In genomic region chr11:65521777-65522521, GRCh38 we compare ENCODE assay signal across 7 cellular contexts. TPM values are rescaled to one million over a fixed set of nuclear protein-coding genes. Genes with fewer than 3 reads are reported as not detected.
DNase-seq lines count a peak whose midpoint lies in the region; ATAC-seq, FAIRE-seq and TF ChIP-seq lines count a peak whose summit lies in the region.
"Not testable (repeated sequence)": the region's sequence is repeated elsewhere in the genome, so short reads cannot be mapped to it uniquely, and the experiment has no call there.

No MANE protein-coding gene starts in this region.

- H3K27ac Mint-ChIP-seq in T-cell (peak overlapping the region; percentile 86 to 93), astrocyte (ENCODE audit: unreplicated experiment) (peak overlapping the region; percentile 58), mesothelial cell of epicardium (peak overlapping the region; percentile 80)

- peaks cover 15% of the 10 kb centered on the region for H4K20me1 ChIP-seq in astrocyte (ENCODE audit: insufficient read depth, low read length)

- H3K36me3 Mint-ChIP-seq in T-cell; activated T-cell treated with anti-CD3 and anti-CD28 coated beads, Interleukin-2, amount 50 U/mL, for 4 hours (ENCODE audit: insufficient read depth); astrocyte (ENCODE audit: low read depth, unreplicated experiment); mesothelial cell of epicardium: not testable (repeated sequence)

- WGBS in spleen, 5 donors: 82 to 86% (median 84%) methylated on average over 20 of the region's 20 CpGs

- DNase-seq in Caki2 (ENCODE audit: low read depth) (peak; percentile 82), T-cell (peak in 8 of 34 experiments; percentile 34 to 65 (median 46)), Right ventricle myocardium superior (peak; percentile 30), spleen (peak; percentile 35)
- DNase-seq in activated T-cell treated with anti-CD3 and anti-CD28 coated beads, Interleukin-2, amount 50 U/mL, for 4 hours; astrocyte (ENCODE audit: low read depth); mesothelial cell of epicardium (ENCODE audit: low spot score in 2 of 2, unreplicated experiment in 2 of 2): not testable (repeated sequence)

- ATAC-seq in T-cell (replicated peaks in 1 of 4); activated T-cell treated with anti-CD3 and anti-CD28 coated beads, Interleukin-2, amount 50 U/mL, for 4 hours; Right ventricle myocardium superior (ENCODE audit: poor library complexity): not testable (repeated sequence)

- H3K9me3 ChIP-seq in astrocyte (ENCODE audit: insufficient read depth, low read depth, low read length); spleen: not testable (repeated sequence)

- CTCF ChIA-PET in T-cell (lab: Charles Lee): not testable (repeated sequence)

- in situ Hi-C loops in Caki2 (cut with HindIII; ENCODE audit: low pct_unique_long_range_greater_than_20kb, low sequenced_read_pairs): not testable (repeated sequence)

- not testable (repeated sequence) for H3K27ac ChIP-seq in astrocyte (ENCODE audit: low read depth, low read length)
- H3K27ac ChIP-seq in spleen: peak overlapping the region in 4 of 8 donors; percentile 94 to 96 (median 94)

- TF ChIP-seq POLR2A in spleen (IDR thresholded peaks at IDR 0.05): not testable (repeated sequence)

- H3K4me3 Mint-ChIP-seq in T-cell: peak overlapping the region; percentile 63 to 73 (median 72)
- peak overlapping the region; percentile 75 for H3K4me3 Mint-ChIP-seq in activated T-cell treated with anti-CD3 and anti-CD28 coated beads, Interleukin-2, amount 50 U/mL, for 4 hours
- not testable (repeated sequence) for H3K4me3 Mint-ChIP-seq in astrocyte (ENCODE audit: unreplicated experiment)
- H3K4me3 Mint-ChIP-seq in mesothelial cell of epicardium: peak overlapping the region; percentile 32

- H3K4me1 ChIP-seq in astrocyte (ENCODE audit: insufficient read depth, low read length) (peaks cover 14% of the 10 kb centered on the region), spleen (peaks cover 22 to 49% (median 43%) of the 10 kb centered on the region in 6 donors)

- peaks cover 40 to 44% (median 43%) of the 10 kb centered on the region in 3 donors for H3K4me1 Mint-ChIP-seq in T-cell
- H3K4me1 Mint-ChIP-seq in activated T-cell treated with anti-CD3 and anti-CD28 coated beads, Interleukin-2, amount 50 U/mL, for 4 hours (ENCODE audit: low read depth): peaks cover 47% of the 10 kb centered on the region
- H3K4me1 Mint-ChIP-seq in astrocyte (ENCODE audit: low read depth, unreplicated experiment): peaks cover 19% of the 10 kb centered on the region
- H3K4me1 Mint-ChIP-seq in mesothelial cell of epicardium: peaks cover 33% of the 10 kb centered on the region

- not testable (repeated sequence) for H3K9ac ChIP-seq in astrocyte (ENCODE audit: low read length)

- POLR2A ChIA-PET in T-cell (lab: Charles Lee): not testable (repeated sequence)

- intact Hi-C loops in Right ventricle myocardium superior (cut with DNase I); spleen (cut with DNase I; ENCODE audit: low total_unique reads): not testable (repeated sequence)

- not testable (repeated sequence) for H3K9me3 Mint-ChIP-seq in T-cell; activated T-cell treated with anti-CD3 and anti-CD28 coated beads, Interleukin-2, amount 50 U/mL, for 4 hours; astrocyte (ENCODE audit: unreplicated experiment); mesothelial cell of epicardium

- H3K4me2 ChIP-seq in astrocyte (ENCODE audit: low read length): not testable (repeated sequence)

- H3K27me3 Mint-ChIP-seq in T-cell; activated T-cell treated with anti-CD3 and anti-CD28 coated beads, Interleukin-2, amount 50 U/mL, for 4 hours (ENCODE audit: low read depth); astrocyte (ENCODE audit: low read depth, unreplicated experiment); mesothelial cell of epicardium (ENCODE audit: low read depth): not testable (repeated sequence)

- not testable (repeated sequence) for H2AFZ ChIP-seq in astrocyte (ENCODE audit: low read depth, low read length)

- H3K27me3 ChIP-seq in astrocyte (ENCODE audit: insufficient read depth, low read length); spleen (replicated peaks in 1 of 7): not testable (repeated sequence)

- not testable (repeated sequence) for FAIRE-seq in astrocyte (lab: Jason Lieb, UNC)

- H3K4me3 ChIP-seq in astrocyte (ENCODE audit: insufficient read depth, low read depth, low read length): not testable (repeated sequence)
- peak overlapping the region in 1 of 8 donors; percentile 97 for H3K4me3 ChIP-seq in spleen

- H3K79me2 ChIP-seq in astrocyte (ENCODE audit: insufficient read depth, low read length): peaks cover 20% of the 10 kb centered on the region

- TF ChIP-seq CTCF in astrocyte (IDR thresholded peaks at IDR 0.05; ENCODE audit: insufficient read depth, low read depth, low read length); mesothelial cell of epicardium (IDR thresholded peaks at IDR 0.05; ENCODE audit: unreplicated experiment); spleen (IDR thresholded peaks at IDR 0.05 in 8 of 11, conservative IDR thresholded peaks at IDR 0.05 in 3 of 11): not testable (repeated sequence)

- H3K36me3 ChIP-seq in astrocyte (ENCODE audit: insufficient read depth, low read length): not testable (repeated sequence)
- peaks cover 0 to 10% (median 3%) of the 10 kb centered on the region in 6 donors for H3K36me3 ChIP-seq in spleen

RNA-seq across cellular contexts. Expression of gene SCYL1, which starts 2.9 kb away (rescaled TPM):
- total RNA-seq in Caki2 (2014; rRNA removed; shearing (Covaris generic); ENCODE audit: low replicate concordance): 42.2 and 58.0 TPM in 2 replicates
- total RNA-seq in T-cell (10 to 100 TPM; 66.4 to 96.8 (median 76.8) TPM), astrocyte (106 and 128 TPM in 2 replicates), Right ventricle myocardium superior (60.5 TPM), mesothelial cell of epicardium (83.4 to 91.1 TPM (median 89.5 TPM) in 3 replicates), spleen (100 to 1,000 TPM in 2 of 7 donors, 10 to 100 TPM in 5; 64.7 to 125 (median 77.4) TPM)
- total RNA-seq in activated T-cell treated with anti-CD3 and anti-CD28 coated beads, Interleukin-2, amount 50 U/mL, for 4 hours: 10 to 100 TPM; 87.6 to 94.6 (median 94.3) TPM
- polyA plus RNA-seq in spleen: 10 to 100 TPM; 52.4 to 70.6 (median 60.7) TPM

RNA-seq across cellular contexts. Expression of gene MALAT1, which starts 23.1 kb away (rescaled TPM):
- 107 and 234 TPM in 2 replicates for total RNA-seq in Caki2 (2014; rRNA removed; shearing (Covaris generic); ENCODE audit: low replicate concordance)
- over 10,000 TPM; 21,382 to 33,585 (median 22,045) TPM for total RNA-seq in T-cell
- total RNA-seq in activated T-cell treated with anti-CD3 and anti-CD28 coated beads, Interleukin-2, amount 50 U/mL, for 4 hours: 1,000 to 10,000 TPM; 3,100 to 4,455 (median 3,753) TPM
- 7,772 and 8,991 TPM in 2 replicates for total RNA-seq in astrocyte
- total RNA-seq in Right ventricle myocardium superior: 5,573 TPM
- total RNA-seq in mesothelial cell of epicardium: 15,343 to 16,172 TPM (median 16,018 TPM) in 3 replicates
- total RNA-seq in spleen: over 10,000 TPM; 10,088 to 24,490 (median 13,598) TPM
- polyA plus RNA-seq in spleen: 100 to 1,000 TPM; 111 to 793 (median 171) TPM

RNA-seq across cellular contexts. Expression of gene LTBP3, which starts 36.2 kb away (rescaled TPM):
- total RNA-seq in Caki2 (2014; rRNA removed; shearing (Covaris generic); ENCODE audit: low replicate concordance): 74.6 and 77.7 TPM in 2 replicates
- total RNA-seq in T-cell: 100 to 1,000 TPM; 200 to 364 (median 284) TPM
- 10 to 100 TPM; 33.1 to 40.8 (median 40.1) TPM for total RNA-seq in activated T-cell treated with anti-CD3 and anti-CD28 coated beads, Interleukin-2, amount 50 U/mL, for 4 hours
- total RNA-seq in astrocyte: 33.2 and 36.5 TPM in 2 replicates
- total RNA-seq in Right ventricle myocardium superior: 73.4 TPM
- total RNA-seq in mesothelial cell of epicardium: 314 to 333 TPM (median 318 TPM) in 3 replicates
- total RNA-seq in spleen: 100 to 1,000 TPM in 2 of 7 donors, 10 to 100 TPM in 5; 81.6 to 137 (median 95.8) TPM
- polyA plus RNA-seq in spleen: 10 to 100 TPM; 20.6 to 57.0 (median 27.6) TPM

RNA-seq across cellular contexts. Expression of gene ZNRD2, which starts 48.3 kb away (rescaled TPM):
- 90.4 and 96.5 TPM in 2 replicates for total RNA-seq in Caki2 (2014; rRNA removed; shearing (Covaris generic); ENCODE audit: low replicate concordance)
- total RNA-seq in T-cell (10 to 100 TPM; 32.5 to 36.9 (median 34.5) TPM), astrocyte (40.4 and 45.1 TPM in 2 replicates), Right ventricle myocardium superior (23.2 TPM), mesothelial cell of epicardium (23.1 to 27.8 TPM (median 27.4 TPM) in 3 replicates), spleen (10 to 100 TPM; 20.9 to 68.8 (median 34.4) TPM)
- total RNA-seq in activated T-cell treated with anti-CD3 and anti-CD28 coated beads, Interleukin-2, amount 50 U/mL, for 4 hours: 100 to 1,000 TPM; 120 to 148 (median 136) TPM
- 10 to 100 TPM; 32.6 to 49.5 (median 42.5) TPM for polyA plus RNA-seq in spleen

RNA-seq across cellular contexts. Expression of gene FAM89B, which starts 50.4 kb away (rescaled TPM):
- total RNA-seq in Caki2 (2014; rRNA removed; shearing (Covaris generic); ENCODE audit: low replicate concordance): 18.4 and 53.5 TPM in 2 replicates
- total RNA-seq in T-cell (10 to 100 TPM; 36.3 to 72.9 (median 69.3) TPM), astrocyte (45.2 and 47.5 TPM in 2 replicates), Right ventricle myocardium superior (36.1 TPM), mesothelial cell of epicardium (56.7 to 61.5 TPM (median 57.6 TPM) in 3 replicates), spleen (10 to 100 TPM; 34.5 to 59.0 (median 48.4) TPM)
- 10 to 100 TPM; 27.4 to 32.0 (median 28.6) TPM for total RNA-seq in activated T-cell treated with anti-CD3 and anti-CD28 coated beads, Interleukin-2, amount 50 U/mL, for 4 hours
- polyA plus RNA-seq in spleen: 10 to 100 TPM; 43.0 to 66.1 (median 50.1) TPM

Comparison
In these comparisons a context has a peak if more than half of its experiments do, and no peak if none do; other contexts are left out.
1. RNA of gene MALAT1, which starts 23.1 kb away (total RNA-seq): 21,382 to 33,585 TPM in T-cell, 15,343 to 16,172 TPM in mesothelial cell of epicardium, 10,088 to 24,490 TPM in spleen, 7,772 to 8,991 TPM in astrocyte, 5,573 TPM in Right ventricle myocardium superior (single experiment) and 3,100 to 4,455 TPM in activated T-cell treated with anti-CD3 and anti-CD28 coated beads, Interleukin-2, amount 50 U/mL, for 4 hours; 107 to 234 TPM in Caki2; every median in the first group is over 10 times any median in the second.
2. Peak in every context shown above with its lines, with median percentiles within 50 percentile points of each other: H3K27ac Mint-ChIP-seq.